11 cellular contexts compared by ENCODE assay signal in the genomic region with DNA sequence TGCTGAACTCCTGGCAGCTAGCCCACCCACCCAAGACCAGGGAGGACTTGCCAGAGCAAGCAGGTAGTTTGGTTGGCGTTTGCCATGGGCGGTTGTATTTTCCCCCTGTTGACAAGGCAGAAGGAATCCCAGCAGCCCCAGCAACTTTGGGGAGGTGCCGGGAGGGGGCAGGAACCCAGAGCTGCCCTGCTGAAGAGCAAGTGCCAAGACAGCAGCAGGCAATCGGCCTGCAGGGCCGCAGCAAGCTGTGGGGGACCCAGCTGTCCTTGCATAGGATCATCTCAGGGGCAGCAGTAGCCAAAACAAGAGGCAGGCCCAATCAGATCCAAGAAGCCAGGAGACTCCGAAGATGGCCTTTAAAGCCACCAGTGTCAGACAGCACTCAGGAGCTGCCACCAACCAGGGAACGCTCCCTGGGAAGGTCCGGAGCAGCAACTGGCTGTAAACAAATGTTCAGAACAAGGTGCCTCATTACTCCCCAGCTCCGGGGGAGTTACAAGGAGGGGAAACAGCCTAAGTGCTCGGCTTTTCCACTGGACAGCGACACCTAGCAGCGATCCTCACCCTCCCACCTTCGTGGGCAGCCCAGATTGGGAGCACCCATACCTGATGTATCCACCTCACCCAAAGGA. TPM values are rescaled to one million over a fixed set of nuclear protein-coding genes. Genes with fewer than 3 reads are reported as not detected.
A peak's percentile ranks its signal among the peaks of the same experiment; 100 is the strongest.
DNase-seq lines count a peak whose midpoint lies in the region; TF ChIP-seq lines count a peak whose summit lies in the region.
"Had no signal": no experiment of that assay in that cellular context is flagged by ENCODE, and none has a peak within 500 bp of the region (broad histone marks: within the 10 kb centered on the region; RNA-seq: fewer than 3 reads in every experiment).

No MANE protein-coding gene starts in this region.

- in situ Hi-C loops in astrocyte of the cerebellum (cut with HindIII; ENCODE audit: low sequenced_read_pairs), result no loop called here

- peaks cover 28 to 45% (median 35%) of the 10 kb centered on the region in 10 experiments for H3K4me1 ChIP-seq in BLaER1 treated with 17β-estradiol and CSF1 and Interleukin-3, amounts not matched to agents 10 nM and 100 nM
- no peaks in the 10 kb centered on the region for H3K4me1 ChIP-seq in mesendoderm (ENCODE audit: control insufficient read depth, low read depth, low read length)

- peaks cover 8 to 33% (median 23%) of the 10 kb centered on the region in 11 experiments; a peak in 20 of 22 replicates for H3K9me3 ChIP-seq in BLaER1 treated with 17β-estradiol and CSF1 and Interleukin-3, amounts not matched to agents 10 nM and 100 nM (replicated peaks in 1 of 11)

- H4K8ac ChIP-seq in mesendoderm (ENCODE audit: low read depth, low read length), result no peak overlapping the region

- no peak overlapping the region for H3K4ac ChIP-seq in mesendoderm (ENCODE audit: low read depth, low read length)

- no peaks in the 10 kb centered on the region for H3K79me2 ChIP-seq in mesendoderm (ENCODE audit: control insufficient read depth, insufficient read depth, low read length)

- no peak overlapping the region for H2AK5ac ChIP-seq in mesendoderm (ENCODE audit: low read length)

- peak; percentile 29 for TF ChIP-seq CTCF in astrocyte of the cerebellum (IDR thresholded peaks at IDR 0.05; ENCODE audit: low read depth, low read length, missing control alignments)

- DNase-seq in H7, result peak; percentile 72
- no peak for DNase-seq in astrocyte of the cerebellum (ENCODE audit: low read depth)
- DNase-seq in mesendoderm, result peak; percentile 45
- no peak for DNase-seq in NCI-H2171 treated with DMSO at 0.1 percent for 48 hours (lab: John Stamatoyannopoulos, UW)
- DNase-seq in NCI-H226, result no peak
- no peak for DNase-seq in NCI-H2196 (lab: John Stamatoyannopoulos, UW; ENCODE audit: unreplicated experiment)
- no peak for DNase-seq in HT-29 (ENCODE audit: low spot score)
- DNase-seq: NCI-H1694 had no signal

- no peaks in the 10 kb centered on the region for H3K79me1 ChIP-seq in mesendoderm (ENCODE audit: low read length)

- H3K9ac ChIP-seq in BLaER1 treated with 17β-estradiol and CSF1 and Interleukin-3, amounts not matched to agents 10 nM and 100 nM, result peak overlapping the region in 10 of 11 experiments; percentile 1 to 80 (median 76); a peak in 14 of 22 replicates
- H3K9ac ChIP-seq in mesendoderm (ENCODE audit: low read length), result no peak overlapping the region

- H3K18ac ChIP-seq in mesendoderm (ENCODE audit: low read length), result no peak overlapping the region

- no peak overlapping the region for H2BK5ac ChIP-seq in mesendoderm (ENCODE audit: low read length)

- H3K27me3 ChIP-seq in BLaER1 treated with 17β-estradiol and CSF1 and Interleukin-3, amounts not matched to agents 10 nM and 100 nM, result peaks cover 0 to 8% (median 0%) of the 10 kb centered on the region in 11 experiments; a peak in 6 of 22 replicates
- H3K27me3 ChIP-seq in H7 (ENCODE audit: control insufficient read depth, insufficient read depth, low read length), result peaks cover 40% of the 10 kb centered on the region
- H3K27me3 ChIP-seq in mesendoderm (ENCODE audit: insufficient read depth, low read length, poor library complexity), result peaks cover 31% of the 10 kb centered on the region

- peak overlapping the region; percentile 77 to 97 (median 84) for H3K4me2 ChIP-seq in BLaER1 treated with 17β-estradiol and CSF1 and Interleukin-3, amounts not matched to agents 10 nM and 100 nM
- no peak overlapping the region for H3K4me2 ChIP-seq in mesendoderm (ENCODE audit: low read length)

- no peak overlapping the region for H3K23ac ChIP-seq in mesendoderm (ENCODE audit: low read length)

- H4K5ac ChIP-seq in mesendoderm (ENCODE audit: low read length), result no peak overlapping the region

- H3K56ac ChIP-seq in mesendoderm (ENCODE audit: low read length), result no peak overlapping the region

- H2BK15ac ChIP-seq in mesendoderm (replicated peaks; ENCODE audit: low read depth), result no peak overlapping the region

- H4K20me1 ChIP-seq in BLaER1 treated with 17β-estradiol and CSF1 and Interleukin-3, amounts not matched to agents 10 nM and 100 nM, result no peaks in the 10 kb centered on the region

- no CpG with 5 or more reads among the region's 13 CpGs for WGBS in mesendoderm (ENCODE audit: extremely low coverage, insufficient coverage, low lambda C conversion rate)

- peak overlapping the region in 8 of 10 experiments; percentile 24 to 73 (median 68); a peak in 15 of 20 replicates for H3K4me3 ChIP-seq in BLaER1 treated with 17β-estradiol and CSF1 and Interleukin-3, amounts not matched to agents 10 nM and 100 nM
- H3K4me3 ChIP-seq in H7 (ENCODE audit: insufficient read depth, low read depth, low read length) (no peak overlapping the region), astrocyte of the cerebellum (ENCODE audit: low read depth, low read length) (no peak overlapping the region), mesendoderm (ENCODE audit: low read length) (no peak overlapping the region)

- H3K36me3 ChIP-seq in BLaER1 treated with 17β-estradiol and CSF1 and Interleukin-3, amounts not matched to agents 10 nM and 100 nM, result peaks cover 0 to 5% (median 0%) of the 10 kb centered on the region in 11 experiments; a peak in 1 of 22 replicates
- H3K36me3 ChIP-seq in H7 (replicated peaks; ENCODE audit: control insufficient read depth, insufficient read depth, low read length) (no peaks in the 10 kb centered on the region), mesendoderm (ENCODE audit: control insufficient read depth, insufficient read depth, low read length) (no peaks in the 10 kb centered on the region)

- no peak overlapping the region for H2BK120ac ChIP-seq in mesendoderm (ENCODE audit: low read depth, low read length)

- peak overlapping the region in 10 of 11 experiments; percentile 64 to 86 (median 76); a peak in 21 of 22 replicates for H3K27ac ChIP-seq in BLaER1 treated with 17β-estradiol and CSF1 and Interleukin-3, amounts not matched to agents 10 nM and 100 nM
- no peak overlapping the region for H3K27ac ChIP-seq in mesendoderm (ENCODE audit: low read depth, low read length)

RNA-seq across cellular contexts. Expression of gene ST8SIA5, which starts 2.1 kb away (rescaled TPM):
- 0.38 and 0.52 TPM in 2 replicates for total RNA-seq in H7 (2014; rRNA removed; shearing (Covaris generic))
- 0.34 TPM for polyA plus RNA-seq in mesendoderm (2013, experiment 1 of 2)
- polyA plus RNA-seq in mesendoderm (2013, experiment 2 of 2), result 0.35 TPM
- total RNA-seq in HT-29 (2014; rRNA removed; shearing (Covaris generic)), result not detected in 2 replicates
- total RNA-seq: pulmonary artery endothelial cell had no signal
- polyA plus RNA-seq: CD14-positive monocyte had no signal

Comparison
In these comparisons a context has a peak if more than half of its experiments do, and no peak if none do; other contexts are left out.
1. H3K4me3 ChIP-seq: peak in BLaER1 treated with 17β-estradiol and CSF1 and Interleukin-3, amounts not matched to agents 10 nM and 100 nM (8 of 10); none in H7 (single experiment), astrocyte of the cerebellum (single experiment) and mesendoderm (single experiment).
2. DNase-seq: peak in H7 (single experiment) and mesendoderm (single experiment); none in astrocyte of the cerebellum (single experiment), NCI-H2171 treated with DMSO at 0.1 percent for 48 hours (single experiment), NCI-H226 (single experiment), NCI-H2196 (single experiment) and HT-29 (single experiment).